In the genomic region with DNA sequence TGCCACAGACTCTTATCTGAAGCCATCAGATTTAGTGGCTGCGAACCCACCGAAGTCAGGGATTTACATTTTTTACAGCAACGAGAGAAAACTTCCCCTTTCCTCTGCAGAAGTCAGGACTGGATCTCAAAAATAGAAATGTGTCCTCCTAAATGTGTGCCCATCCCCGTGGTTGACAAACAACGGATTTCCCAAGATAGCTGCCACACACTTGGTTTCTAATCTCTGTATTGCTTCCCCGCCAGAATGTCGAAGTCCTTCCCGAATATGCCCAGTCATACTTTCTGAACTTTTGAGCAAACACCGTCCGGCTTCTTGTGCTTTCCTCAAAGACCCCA, we compare ENCODE assay signal across 8 cellular contexts. TPM values are rescaled to one million over a fixed set of nuclear protein-coding genes. Genes with fewer than 3 reads are reported as not detected.
DNase-seq lines count a peak whose midpoint lies in the region; ATAC-seq and TF ChIP-seq lines count a peak whose summit lies in the region.

No MANE protein-coding gene starts in this region.

- H3K27me3 ChIP-seq in WERI-Rb-1 (ENCODE audit: insufficient read depth, low read depth, severe bottlenecking), result no peaks in the 10 kb centered on the region
- peaks cover 28% of the 10 kb centered on the region for H3K27me3 ChIP-seq in iPS-18a (ENCODE audit: control insufficient read depth, insufficient read depth, low read length)
- no peaks in the 10 kb centered on the region for H3K27me3 ChIP-seq in ovary

- H3K4me1 ChIP-seq in iPS-18a (ENCODE audit: control insufficient read depth, low read depth, low read length), result peaks cover 29% of the 10 kb centered on the region
- no peaks in the 10 kb centered on the region for H3K4me1 ChIP-seq in ovary (ENCODE audit: insufficient read depth)

- no peak for ATAC-seq in activated T-cell treated with anti-CD3 and anti-CD28 coated beads, Interleukin-2, amount 50 U/mL, for 4 hours

- peak overlapping the region; percentile 64 for H3K4me3 ChIP-seq in WERI-Rb-1 (ENCODE audit: low read depth, low read length)
- H3K4me3 ChIP-seq in iPS-18a (ENCODE audit: low read length), result peak overlapping the region; percentile 65
- no peak overlapping the region for H3K4me3 ChIP-seq in ovary

- peak overlapping the region; percentile 73 for H3K4me3 Mint-ChIP-seq in activated T-cell treated with anti-CD3 and anti-CD28 coated beads, Interleukin-2, amount 50 U/mL, for 4 hours

- no peak for TF ChIP-seq CTCF in WERI-Rb-1 (IDR thresholded peaks at IDR 0.05; ENCODE audit: low read depth, low read length)
- TF ChIP-seq CTCF in ovary (IDR thresholded peaks at IDR 0.05), result no peak

- peaks cover 10% of the 10 kb centered on the region for H3K4me1 Mint-ChIP-seq in activated T-cell treated with anti-CD3 and anti-CD28 coated beads, Interleukin-2, amount 50 U/mL, for 4 hours (ENCODE audit: low read depth)

- 10 to 16% (median 11%) methylated on average over 10 of the region's 10 CpGs for WGBS in ovary, 3 donors

- TF ChIP-seq EP300 in ovary (IDR thresholded peaks at IDR 0.05), result no peak

- H3K27ac ChIP-seq in WERI-Rb-1 (no peak overlapping the region), iPS-18a (ENCODE audit: low read length) (no peak overlapping the region), temporal lobe (ENCODE audit: low read depth, low read length) (peak overlapping the region; percentile 80), ovary (no peak overlapping the region)

- DNase-seq in activated T-cell treated with anti-CD3 and anti-CD28 coated beads, Interleukin-2, amount 50 U/mL, for 4 hours, result no peak
- DNase-seq in activated T-cell treated with anti-CD3 and anti-CD28 coated beads for 4 hours (no peak), WERI-Rb-1 (no peak), ovary (no peak), GDM1 (lab: John Stamatoyannopoulos, UW) (no peak), RPMI8226 (no peak)

- H3K36me3 ChIP-seq in WERI-Rb-1 (no peaks in the 10 kb centered on the region), iPS-18a (ENCODE audit: control insufficient read depth, low read depth, low read length) (no peaks in the 10 kb centered on the region), ovary (no peaks in the 10 kb centered on the region)

- no peaks in the 10 kb centered on the region for H3K36me3 Mint-ChIP-seq in activated T-cell treated with anti-CD3 and anti-CD28 coated beads, Interleukin-2, amount 50 U/mL, for 4 hours (ENCODE audit: insufficient read depth)

- peaks cover 60% of the 10 kb centered on the region for H3K27me3 Mint-ChIP-seq in activated T-cell treated with anti-CD3 and anti-CD28 coated beads, Interleukin-2, amount 50 U/mL, for 4 hours (ENCODE audit: low read depth)

- H3K9ac ChIP-seq in iPS-18a (ENCODE audit: low read length), result peak overlapping the region; percentile 2

- intact Hi-C loops in ovary (cut with DNase I), result no loop called here

- TF ChIP-seq POLR2A in ovary (IDR thresholded peaks at IDR 0.05), result no peak

- H3K9me3 Mint-ChIP-seq in activated T-cell treated with anti-CD3 and anti-CD28 coated beads, Interleukin-2, amount 50 U/mL, for 4 hours, result no peaks in the 10 kb centered on the region

- H3K9me3 ChIP-seq in WERI-Rb-1 (ENCODE audit: severe bottlenecking), result no peaks in the 10 kb centered on the region
- H3K9me3 ChIP-seq in iPS-18a (ENCODE audit: control insufficient read depth, low read depth, low read length), result no peaks in the 10 kb centered on the region
- H3K9me3 ChIP-seq in ovary, result no peaks in the 10 kb centered on the region

RNA-seq across cellular contexts. Expression of a gene that starts 0.8 kb away (rescaled TPM):
- 1 to 10 TPM in 1 of 3 donors, under 1 TPM in 2; 0.25 to 1.2 (median 0.87) TPM for total RNA-seq in activated T-cell treated with anti-CD3 and anti-CD28 coated beads, Interleukin-2, amount 50 U/mL, for 4 hours
- total RNA-seq in temporal lobe, result 22.9 TPM
- 1 to 10 TPM in 6 of 7 donors, under 1 TPM in 1; 0.83 to 6.8 (median 4.1) TPM for total RNA-seq in ovary
- polyA plus RNA-seq in ovary, result 10 to 100 TPM in 1 of 2 donors, under 1 TPM in 1; 0.98 to 18.8 TPM
